8 cellular contexts compared by ENCODE assay signal in genomic region chr5:124806026-124806856, GRCh38. TPM values are rescaled to one million over a fixed set of nuclear protein-coding genes. Genes with fewer than 3 reads are reported as not detected.
DNase-seq lines count a peak whose midpoint lies in the region; ATAC-seq and TF ChIP-seq lines count a peak whose summit lies in the region.

No MANE protein-coding gene starts in this region.

- H3K9me3 ChIP-seq in mesenchymal stem cell (ENCODE audit: control insufficient read depth, low read length) = no peaks in the 10 kb centered on the region

- H2BK5ac ChIP-seq in mesenchymal stem cell (ENCODE audit: low read depth, low read length, poor library complexity, severe bottlenecking) = peak overlapping the region; percentile 46

- no peaks in the 10 kb centered on the region for H3K36me3 Mint-ChIP-seq in activated T-cell treated with anti-CD3 and anti-CD28 coated beads, Interleukin-2, amount 50 U/mL, for 4 hours (ENCODE audit: insufficient read depth)

- peak overlapping the region in 1 of 2 experiments; percentile 15 for H2BK12ac ChIP-seq in mesenchymal stem cell (ENCODE audit: low read length in 2 of 2)

- no peaks in the 10 kb centered on the region for H3K4me1 Mint-ChIP-seq in activated T-cell treated with anti-CD3 and anti-CD28 coated beads, Interleukin-2, amount 50 U/mL, for 4 hours (ENCODE audit: low read depth)

- no peak overlapping the region for H4K91ac ChIP-seq in mesenchymal stem cell (ENCODE audit: low read length)

- H2BK120ac ChIP-seq in mesenchymal stem cell (ENCODE audit: low read depth, low read length) = no peak overlapping the region

- H3K4me3 ChIP-seq in H7 (ENCODE audit: insufficient read depth, low read depth, low read length) (no peak overlapping the region), epithelial cell of esophagus (ENCODE audit: low read length) (no peak overlapping the region), mesenchymal stem cell (ENCODE audit: insufficient read depth in 1 of 2, low read depth in 1 of 2, low read length in 2 of 2) (no peak overlapping the region)

- no peaks in the 10 kb centered on the region for H3K27me3 Mint-ChIP-seq in activated T-cell treated with anti-CD3 and anti-CD28 coated beads, Interleukin-2, amount 50 U/mL, for 4 hours (ENCODE audit: low read depth)

- no peaks in the 10 kb centered on the region for H3K79me1 ChIP-seq in mesenchymal stem cell (replicated peaks; ENCODE audit: low read length, poor library complexity, severe bottlenecking)

- H2BK15ac ChIP-seq in mesenchymal stem cell (ENCODE audit: low read depth, poor library complexity, severe bottlenecking) = no peak overlapping the region

- H3K9me3 Mint-ChIP-seq in activated T-cell treated with anti-CD3 and anti-CD28 coated beads, Interleukin-2, amount 50 U/mL, for 4 hours = no peaks in the 10 kb centered on the region

- no peaks in the 10 kb centered on the region for H3K36me3 ChIP-seq in H7 (replicated peaks; ENCODE audit: control insufficient read depth, insufficient read depth, low read length)
- H3K36me3 ChIP-seq in mesenchymal stem cell (ENCODE audit: control insufficient read depth in 1 of 2, insufficient read depth in 2 of 2, low read depth in 1 of 2, low read length in 2 of 2) = no peaks in the 10 kb centered on the region

- H3K4me2 ChIP-seq in mesenchymal stem cell (ENCODE audit: low read length, poor library complexity, severe bottlenecking) = no peak overlapping the region

- peaks cover 3% of the 10 kb centered on the region for H3K4me1 ChIP-seq in mesenchymal stem cell (ENCODE audit: control insufficient read depth, insufficient read depth, low read depth, low read length)

- no peak for TF ChIP-seq CTCF in epithelial cell of esophagus (IDR thresholded peaks at IDR 0.05; ENCODE audit: insufficient read depth, low read depth, low read length, missing control alignments)

- no peak overlapping the region for H3K18ac ChIP-seq in mesenchymal stem cell (ENCODE audit: low read depth in 1 of 2, low read length in 2 of 2)

- WGBS in mesenchymal stem cell = 41% methylated on average over 8 of the region's 11 CpGs

- ATAC-seq in HG03025 (IDR thresholded peaks at IDR 0.05; ENCODE audit: low FRiP score, unreplicated experiment) (no peak), HG02938 (IDR thresholded peaks at IDR 0.05; ENCODE audit: unreplicated experiment) (no peak)
- ATAC-seq in activated T-cell treated with anti-CD3 and anti-CD28 coated beads, Interleukin-2, amount 50 U/mL, for 4 hours = no peak

- H3K9ac ChIP-seq in mesenchymal stem cell (ENCODE audit: low read length) = no peak overlapping the region

- no peak overlapping the region for H2AFZ ChIP-seq in mesenchymal stem cell (ENCODE audit: low read depth, low read length)

- H2AK5ac ChIP-seq in mesenchymal stem cell (ENCODE audit: low read length, severe bottlenecking) = no peak overlapping the region

- H3K27me3 ChIP-seq in H7 (ENCODE audit: control insufficient read depth, insufficient read depth, low read length) = no peaks in the 10 kb centered on the region
- H3K27me3 ChIP-seq in mesenchymal stem cell (ENCODE audit: control insufficient read depth in 1 of 2, insufficient read depth in 1 of 2, low read length in 2 of 2) = no peaks in the 10 kb centered on the region

- no peak overlapping the region for H3K4me3 Mint-ChIP-seq in activated T-cell treated with anti-CD3 and anti-CD28 coated beads, Interleukin-2, amount 50 U/mL, for 4 hours

- no peak overlapping the region for H4K8ac ChIP-seq in mesenchymal stem cell (ENCODE audit: low read length)

- H3K4ac ChIP-seq in mesenchymal stem cell (ENCODE audit: low read depth in 1 of 2, low read length in 2 of 2) = no peak overlapping the region

- DNase-seq in H7 (peak; percentile 68), NCI-H748 (lab: John Stamatoyannopoulos, UW; ENCODE audit: unreplicated experiment) (peak; percentile 99), epithelial cell of esophagus (ENCODE audit: low read depth) (peak; percentile 96), mesenchymal stem cell (peak; percentile 79)
- no peak for DNase-seq in central memory CD4-positive, alpha-beta T cell
- DNase-seq in activated T-cell treated with anti-CD3 and anti-CD28 coated beads, Interleukin-2, amount 50 U/mL, for 4 hours = no peak

- H3K23ac ChIP-seq in mesenchymal stem cell (ENCODE audit: low read length in 2 of 2) = no peak overlapping the region

- peak overlapping the region; percentile 84 for H3K27ac ChIP-seq in mesenchymal stem cell (ENCODE audit: low read length, poor library complexity, severe bottlenecking)

- no peak overlapping the region for H3K14ac ChIP-seq in mesenchymal stem cell (ENCODE audit: low read length in 2 of 2)

RNA-seq across cellular contexts. Expression of gene ZNF608, which starts 59.8 kb away (rescaled TPM):
- total RNA-seq in H7 (2014; rRNA removed; shearing (Covaris generic)) = 58.7 and 61.6 TPM in 2 replicates
- polyA plus RNA-seq in mesenchymal stem cell (2013, experiment 1 of 2) = 29.0 TPM
- polyA plus RNA-seq in mesenchymal stem cell (2013, experiment 2 of 2) = 27.7 TPM
- total RNA-seq in activated T-cell treated with anti-CD3 and anti-CD28 coated beads, Interleukin-2, amount 50 U/mL, for 4 hours = under 1 TPM; 0.10 to 0.29 (median 0.16) TPM

Comparison
In these comparisons a context has a peak if more than half of its experiments do, and no peak if none do; other contexts are left out.
1. DNase-seq: peak in H7 (single experiment), NCI-H748 (single experiment), epithelial cell of esophagus (single experiment) and mesenchymal stem cell (single experiment); none in central memory CD4-positive, alpha-beta T cell (single experiment) and activated T-cell treated with anti-CD3 and anti-CD28 coated beads, Interleukin-2, amount 50 U/mL, for 4 hours (single experiment).
2. RNA of gene ZNF608, which starts 59.8 kb away (total RNA-seq): 58.7 to 61.6 TPM in H7; 0.10 to 0.29 TPM in activated T-cell treated with anti-CD3 and anti-CD28 coated beads, Interleukin-2, amount 50 U/mL, for 4 hours; every median in the first group is over 10 times any median in the second.